17 cellular contexts compared by ENCODE assay signal in the genomic region with DNA sequence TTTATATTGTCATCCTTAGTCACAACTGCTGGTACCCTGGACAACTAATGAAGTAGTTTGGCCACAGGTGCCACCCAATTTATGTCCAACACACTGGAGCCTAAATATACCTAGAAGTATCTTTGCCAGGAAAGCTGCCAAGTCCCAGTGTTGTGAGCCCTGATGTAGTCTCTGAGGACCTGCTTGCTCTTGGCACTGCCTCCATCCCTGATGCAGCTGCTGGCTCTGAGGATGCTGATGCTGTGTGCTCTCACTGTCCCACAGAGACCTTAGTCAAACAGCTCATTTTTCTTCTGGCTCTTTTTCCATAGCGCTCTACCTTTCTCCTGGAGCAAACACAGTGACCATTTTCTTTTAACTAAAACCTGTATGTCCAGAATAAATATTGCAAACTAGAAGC.
DNase-seq lines count a peak whose midpoint lies in the region; ATAC-seq and TF ChIP-seq lines count a peak whose summit lies in the region.
"Had no signal": no experiment of that assay in that cellular context is flagged by ENCODE, and none has a peak within 500 bp of the region (broad histone marks: within the 10 kb centered on the region; RNA-seq: fewer than 3 reads in every experiment).

No MANE protein-coding gene starts in this region.

- no peaks in the 10 kb centered on the region for H3K36me3 ChIP-seq in testis (ENCODE audit: low read depth, missing control alignments)
- H3K36me3 ChIP-seq in upper lobe of left lung: no peaks in the 10 kb centered on the region
- no peaks in the 10 kb centered on the region for H3K36me3 ChIP-seq in colonic mucosa
- H3K36me3 ChIP-seq: MG63 had no signal

- ATAC-seq in upper lobe of left lung (ENCODE audit: low FRiP score in 2 of 2): no peak

- H3K27ac ChIP-seq in testis (no peak overlapping the region), upper lobe of left lung (no peak overlapping the region), colonic mucosa (no peak overlapping the region)
- H3K27ac ChIP-seq: PC-9 had no signal

- no peak overlapping the region for H3K4me3 ChIP-seq in testis
- no peak overlapping the region for H3K4me3 ChIP-seq in upper lobe of left lung
- H3K4me3 ChIP-seq in colonic mucosa: no peak overlapping the region
- H3K4me3 ChIP-seq: MG63, PC-9 had no signal

- TF ChIP-seq POLR2A in testis (IDR thresholded peaks at IDR 0.05): no peak
- TF ChIP-seq POLR2A in upper lobe of left lung (IDR thresholded peaks at IDR 0.05): no peak

- TF ChIP-seq CTCF in testis (IDR thresholded peaks at IDR 0.05) (no peak), upper lobe of left lung (IDR thresholded peaks at IDR 0.05) (no peak), colonic mucosa (IDR thresholded peaks at IDR 0.05) (no peak)

- no peak overlapping the region for H3K9ac ChIP-seq in colonic mucosa (ENCODE audit: low read depth in 2 of 2, low read length in 2 of 2)

- H3K27me3 ChIP-seq in testis (no peaks in the 10 kb centered on the region), upper lobe of left lung (no peaks in the 10 kb centered on the region), colonic mucosa (no peaks in the 10 kb centered on the region)
- H3K27me3 ChIP-seq: MG63 had no signal

- 97 to 100% methylated on average over 1 of the region's 1 CpG for WGBS in testis, 2 donors
- WGBS in upper lobe of left lung, 2 donors: 89 to 97% methylated on average over 1 of the region's 1 CpG

- peak; percentile 2 for DNase-seq in DMS53 (lab: John Stamatoyannopoulos, UW)
- DNase-seq in DMS53 treated with DMSO at 0.1 percent for 48 hours (lab: John Stamatoyannopoulos, UW; ENCODE audit: unreplicated experiment): no peak
- DNase-seq in NCI-H1105 treated with DMSO at 0.1 percent for 48 hours (lab: John Stamatoyannopoulos, UW): peak; percentile 19
- peak; percentile 4 for DNase-seq in UCSD-AML1 (lab: John Stamatoyannopoulos, UW; ENCODE audit: unreplicated experiment)
- peak; percentile 3 for DNase-seq in putamen (ENCODE audit: low spot score)
- DNase-seq in testis: no peak
- no peak for DNase-seq in upper lobe of left lung
- no peak for DNase-seq in colonic mucosa
- DNase-seq: 8988T; CD4-positive, alpha-beta memory T cell; IMR-90; Karpas-422; MG63; NCI-H1417 treated with DMSO at 0.1 percent for 48 hours; NCI-H2081 treated with DMSO at 0.1 percent for 48 hours; NCI-H226; PC-9 had no signal

- intact Hi-C loops in testis (cut with DNase I; ENCODE audit: low total_unique reads): no loop called here
- intact Hi-C loops in colonic mucosa (cut with DNase I): no loop called here

- no peaks in the 10 kb centered on the region for H3K4me1 ChIP-seq in testis
- H3K4me1 ChIP-seq in upper lobe of left lung: no peaks in the 10 kb centered on the region
- no peaks in the 10 kb centered on the region for H3K4me1 ChIP-seq in colonic mucosa

- no peak for TF ChIP-seq EP300 in upper lobe of left lung (IDR thresholded peaks at IDR 0.05)

- no peaks in the 10 kb centered on the region for H3K9me3 ChIP-seq in testis
- no peaks in the 10 kb centered on the region for H3K9me3 ChIP-seq in upper lobe of left lung
- no peaks in the 10 kb centered on the region for H3K9me3 ChIP-seq in colonic mucosa
- H3K9me3 ChIP-seq: MG63 had no signal

Comparison
In these comparisons a context has a peak if more than half of its experiments do, and no peak if none do; other contexts are left out.
1. DNase-seq: peak in DMS53 (single experiment), NCI-H1105 treated with DMSO at 0.1 percent for 48 hours (single experiment), UCSD-AML1 (single experiment) and putamen (single experiment); none in DMS53 treated with DMSO at 0.1 percent for 48 hours (single experiment), testis (single experiment), upper lobe of left lung (0 of 2) and colonic mucosa (single experiment).